ENCODE assay signal across 1 cellular context in the genomic region with DNA sequence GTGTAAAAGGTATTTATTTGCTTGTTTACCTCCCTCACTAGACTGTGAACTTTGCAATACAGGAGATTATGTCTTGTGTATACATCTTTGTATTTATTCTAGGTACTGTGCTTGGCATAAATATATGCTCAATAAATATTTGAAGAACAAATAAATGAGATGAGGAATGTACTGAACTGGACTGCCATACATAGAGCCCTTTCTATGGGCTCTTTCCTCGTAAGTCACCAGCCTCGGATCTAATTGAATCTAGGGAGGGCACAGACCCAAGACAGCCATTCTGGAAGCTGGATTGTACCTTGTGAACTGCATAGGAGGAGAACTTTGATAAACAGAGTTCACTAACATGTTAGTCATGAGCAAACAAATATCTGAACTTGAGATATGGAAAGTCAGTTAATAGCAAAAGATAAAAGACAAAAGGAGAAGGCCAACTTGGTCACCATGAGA.
TF ChIP-seq lines count a peak whose summit lies in the region.

No MANE protein-coding gene starts in this region.

TF ChIP-seq in HepG2, 621 proteins besides CTCF, POLR2A, EP300 and RAD21 (continued from another document and continues in another):
- TF ChIP-seq, protein P1, sequence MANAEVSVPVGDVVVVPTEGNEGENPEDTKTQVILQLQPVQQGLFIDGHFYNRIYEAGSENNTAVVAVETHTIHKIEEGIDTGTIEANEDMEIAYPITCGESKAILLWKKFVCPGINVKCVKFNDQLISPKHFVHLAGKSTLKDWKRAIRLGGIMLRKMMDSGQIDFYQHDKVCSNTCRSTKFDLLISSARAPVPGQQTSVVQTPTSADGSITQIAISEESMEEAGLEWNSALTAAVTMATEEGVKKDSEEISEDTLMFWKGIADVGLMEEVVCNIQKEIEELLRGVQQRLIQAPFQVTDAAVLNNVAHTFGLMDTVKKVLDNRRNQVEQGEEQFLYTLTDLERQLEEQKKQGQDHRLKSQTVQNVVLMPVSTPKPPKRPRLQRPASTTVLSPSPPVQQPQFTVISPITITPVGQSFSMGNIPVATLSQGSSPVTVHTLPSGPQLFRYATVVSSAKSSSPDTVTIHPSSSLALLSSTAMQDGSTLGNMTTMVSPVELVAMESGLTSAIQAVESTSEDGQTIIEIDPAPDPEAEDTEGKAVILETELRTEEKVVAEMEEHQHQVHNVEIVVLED (CRISPR knock-in tag; IDR thresholded peaks at IDR 0.05; ENCODE audit: borderline replicate concordance): no peak
- TF ChIP-seq, protein P2, sequence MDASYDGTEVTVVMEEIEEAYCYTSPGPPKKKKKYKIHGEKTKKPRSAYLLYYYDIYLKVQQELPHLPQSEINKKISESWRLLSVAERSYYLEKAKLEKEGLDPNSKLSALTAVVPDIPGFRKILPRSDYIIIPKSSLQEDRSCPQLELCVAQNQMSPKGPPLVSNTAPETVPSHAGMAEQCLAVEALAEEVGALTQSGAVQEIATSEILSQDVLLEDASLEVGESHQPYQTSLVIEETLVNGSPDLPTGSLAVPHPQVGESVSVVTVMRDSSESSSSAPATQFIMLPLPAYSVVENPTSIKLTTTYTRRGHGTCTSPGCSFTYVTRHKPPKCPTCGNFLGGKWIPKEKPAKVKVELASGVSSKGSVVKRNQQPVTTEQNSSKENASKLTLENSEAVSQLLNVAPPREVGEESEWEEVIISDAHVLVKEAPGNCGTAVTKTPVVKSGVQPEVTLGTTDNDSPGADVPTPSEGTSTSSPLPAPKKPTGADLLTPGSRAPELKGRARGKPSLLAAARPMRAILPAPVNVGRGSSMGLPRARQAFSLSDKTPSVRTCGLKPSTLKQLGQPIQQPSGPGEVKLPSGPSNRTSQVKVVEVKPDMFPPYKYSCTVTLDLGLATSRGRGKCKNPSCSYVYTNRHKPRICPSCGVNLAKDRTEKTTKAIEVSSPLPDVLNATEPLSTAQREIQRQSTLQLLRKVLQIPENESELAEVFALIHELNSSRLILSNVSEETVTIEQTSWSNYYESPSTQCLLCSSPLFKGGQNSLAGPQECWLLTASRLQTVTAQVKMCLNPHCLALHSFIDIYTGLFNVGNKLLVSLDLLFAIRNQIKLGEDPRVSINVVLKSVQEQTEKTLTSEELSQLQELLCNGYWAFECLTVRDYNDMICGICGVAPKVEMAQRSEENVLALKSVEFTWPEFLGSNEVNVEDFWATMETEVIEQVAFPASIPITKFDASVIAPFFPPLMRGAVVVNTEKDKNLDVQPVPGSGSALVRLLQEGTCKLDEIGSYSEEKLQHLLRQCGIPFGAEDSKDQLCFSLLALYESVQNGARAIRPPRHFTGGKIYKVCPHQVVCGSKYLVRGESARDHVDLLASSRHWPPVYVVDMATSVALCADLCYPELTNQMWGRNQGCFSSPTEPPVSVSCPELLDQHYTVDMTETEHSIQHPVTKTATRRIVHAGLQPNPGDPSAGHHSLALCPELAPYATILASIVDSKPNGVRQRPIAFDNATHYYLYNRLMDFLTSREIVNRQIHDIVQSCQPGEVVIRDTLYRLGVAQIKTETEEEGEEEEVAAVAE (CRISPR knock-in tag; IDR thresholded peaks at IDR 0.05; ENCODE audit: borderline replicate concordance): no peak
- TF ChIP-seq ZNF17 (CRISPR knock-in tag; IDR thresholded peaks at IDR 0.05) (no peak), ELF4 (CRISPR knock-in tag; IDR thresholded peaks at IDR 0.05; ENCODE audit: borderline replicate concordance) (no peak), STAG1 (CRISPR knock-in tag; IDR thresholded peaks at IDR 0.05) (no peak), ZNF34 (CRISPR knock-in tag; IDR thresholded peaks at IDR 0.05; ENCODE audit: borderline replicate concordance) (no peak), ZNF672 (CRISPR knock-in tag; IDR thresholded peaks at IDR 0.05) (no peak), RFXAP (CRISPR knock-in tag; IDR thresholded peaks at IDR 0.05; ENCODE audit: borderline replicate concordance) (no peak), NCOR1 (IDR thresholded peaks at IDR 0.05; ENCODE audit: borderline replicate concordance, low read length) (no peak), FOXP1 (IDR thresholded peaks at IDR 0.05) (0 out of 2 replicates have a peak, but pooled peaks have one; percentile 43), FOXP1 (CRISPR knock-in tag; IDR thresholded peaks at IDR 0.05) (peak; percentile 85), MIER2 (CRISPR knock-in tag; IDR thresholded peaks at IDR 0.05) (no peak), ZBTB20 (CRISPR knock-in tag; IDR thresholded peaks at IDR 0.05; ENCODE audit: borderline replicate concordance, low read depth) (no peak), PHF5A (CRISPR knock-in tag; IDR thresholded peaks at IDR 0.05; ENCODE audit: low read depth, unreplicated experiment) (no peak), ZNF451 (CRISPR knock-in tag; IDR thresholded peaks at IDR 0.05) (no peak), HNRNPL (IDR thresholded peaks at IDR 0.05; ENCODE audit: low read depth, low read length) (no peak), ZNF12 (CRISPR knock-in tag; IDR thresholded peaks at IDR 0.05) (no peak), TOPORS (CRISPR knock-in tag; IDR thresholded peaks at IDR 0.05) (no peak), PAF1 (CRISPR knock-in tag; IDR thresholded peaks at IDR 0.05) (no peak), SRSF4 (IDR thresholded peaks at IDR 0.05; ENCODE audit: low read depth, low read length, poor library complexity, severe bottlenecking) (no peak), MTA3 (CRISPR knock-in tag; IDR thresholded peaks at IDR 0.05) (no peak), PCBP1 (IDR thresholded peaks at IDR 0.05; ENCODE audit: borderline replicate concordance, low read depth, low read length) (no peak), ZNF607 (CRISPR knock-in tag; IDR thresholded peaks at IDR 0.05; ENCODE audit: borderline replicate concordance) (no peak), SOX6 (IDR thresholded peaks at IDR 0.05) (no peak), SOX6 (CRISPR knock-in tag; IDR thresholded peaks at IDR 0.05) (peak; percentile 6; the same call in 1 of the 2 replicates), PHF20 (CRISPR knock-in tag; IDR thresholded peaks at IDR 0.05) (no peak), KLF16 (CRISPR knock-in tag; IDR thresholded peaks at IDR 0.05) (no peak), ZNF678 (CRISPR knock-in tag; IDR thresholded peaks at IDR 0.05) (no peak), ZFY (CRISPR knock-in tag; IDR thresholded peaks at IDR 0.05) (no peak), ZC3H13 (CRISPR knock-in tag; IDR thresholded peaks at IDR 0.05) (no peak), CHCHD3 (CRISPR knock-in tag; IDR thresholded peaks at IDR 0.05) (no peak), ASH2L (IDR thresholded peaks at IDR 0.05; ENCODE audit: insufficient read length, low read depth, low read length) (no peak), IKZF1 (IDR thresholded peaks at IDR 0.05) (no peak), ZNF33A (CRISPR knock-in tag; IDR thresholded peaks at IDR 0.05; ENCODE audit: borderline replicate concordance) (no peak), MBNL3 (CRISPR knock-in tag; conservative IDR thresholded peaks at IDR 0.05) (no peak), XBP1 (CRISPR knock-in tag; IDR thresholded peaks at IDR 0.05) (no peak)
- TF ChIP-seq, protein P3, sequence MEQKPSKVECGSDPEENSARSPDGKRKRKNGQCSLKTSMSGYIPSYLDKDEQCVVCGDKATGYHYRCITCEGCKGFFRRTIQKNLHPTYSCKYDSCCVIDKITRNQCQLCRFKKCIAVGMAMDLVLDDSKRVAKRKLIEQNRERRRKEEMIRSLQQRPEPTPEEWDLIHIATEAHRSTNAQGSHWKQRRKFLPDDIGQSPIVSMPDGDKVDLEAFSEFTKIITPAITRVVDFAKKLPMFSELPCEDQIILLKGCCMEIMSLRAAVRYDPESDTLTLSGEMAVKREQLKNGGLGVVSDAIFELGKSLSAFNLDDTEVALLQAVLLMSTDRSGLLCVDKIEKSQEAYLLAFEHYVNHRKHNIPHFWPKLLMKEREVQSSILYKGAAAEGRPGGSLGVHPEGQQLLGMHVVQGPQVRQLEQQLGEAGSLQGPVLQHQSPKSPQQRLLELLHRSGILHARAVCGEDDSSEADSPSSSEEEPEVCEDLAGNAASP (CRISPR knock-in tag; IDR thresholded peaks at IDR 0.05; ENCODE audit: borderline replicate concordance): no peak
- TF ChIP-seq, protein P4, sequence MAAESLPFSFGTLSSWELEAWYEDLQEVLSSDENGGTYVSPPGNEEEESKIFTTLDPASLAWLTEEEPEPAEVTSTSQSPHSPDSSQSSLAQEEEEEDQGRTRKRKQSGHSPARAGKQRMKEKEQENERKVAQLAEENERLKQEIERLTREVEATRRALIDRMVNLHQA (CRISPR knock-in tag; IDR thresholded peaks at IDR 0.05): no peak
- TF ChIP-seq, protein P5, sequence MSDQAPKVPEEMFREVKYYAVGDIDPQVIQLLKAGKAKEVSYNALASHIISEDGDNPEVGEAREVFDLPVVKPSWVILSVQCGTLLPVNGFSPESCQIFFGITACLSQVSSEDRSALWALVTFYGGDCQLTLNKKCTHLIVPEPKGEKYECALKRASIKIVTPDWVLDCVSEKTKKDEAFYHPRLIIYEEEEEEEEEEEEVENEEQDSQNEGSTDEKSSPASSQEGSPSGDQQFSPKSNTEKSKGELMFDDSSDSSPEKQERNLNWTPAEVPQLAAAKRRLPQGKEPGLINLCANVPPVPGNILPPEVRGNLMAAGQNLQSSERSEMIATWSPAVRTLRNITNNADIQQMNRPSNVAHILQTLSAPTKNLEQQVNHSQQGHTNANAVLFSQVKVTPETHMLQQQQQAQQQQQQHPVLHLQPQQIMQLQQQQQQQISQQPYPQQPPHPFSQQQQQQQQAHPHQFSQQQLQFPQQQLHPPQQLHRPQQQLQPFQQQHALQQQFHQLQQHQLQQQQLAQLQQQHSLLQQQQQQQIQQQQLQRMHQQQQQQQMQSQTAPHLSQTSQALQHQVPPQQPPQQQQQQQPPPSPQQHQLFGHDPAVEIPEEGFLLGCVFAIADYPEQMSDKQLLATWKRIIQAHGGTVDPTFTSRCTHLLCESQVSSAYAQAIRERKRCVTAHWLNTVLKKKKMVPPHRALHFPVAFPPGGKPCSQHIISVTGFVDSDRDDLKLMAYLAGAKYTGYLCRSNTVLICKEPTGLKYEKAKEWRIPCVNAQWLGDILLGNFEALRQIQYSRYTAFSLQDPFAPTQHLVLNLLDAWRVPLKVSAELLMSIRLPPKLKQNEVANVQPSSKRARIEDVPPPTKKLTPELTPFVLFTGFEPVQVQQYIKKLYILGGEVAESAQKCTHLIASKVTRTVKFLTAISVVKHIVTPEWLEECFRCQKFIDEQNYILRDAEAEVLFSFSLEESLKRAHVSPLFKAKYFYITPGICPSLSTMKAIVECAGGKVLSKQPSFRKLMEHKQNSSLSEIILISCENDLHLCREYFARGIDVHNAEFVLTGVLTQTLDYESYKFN (CRISPR knock-in tag; conservative IDR thresholded peaks at IDR 0.05): no peak
- TF ChIP-seq, protein P6, sequence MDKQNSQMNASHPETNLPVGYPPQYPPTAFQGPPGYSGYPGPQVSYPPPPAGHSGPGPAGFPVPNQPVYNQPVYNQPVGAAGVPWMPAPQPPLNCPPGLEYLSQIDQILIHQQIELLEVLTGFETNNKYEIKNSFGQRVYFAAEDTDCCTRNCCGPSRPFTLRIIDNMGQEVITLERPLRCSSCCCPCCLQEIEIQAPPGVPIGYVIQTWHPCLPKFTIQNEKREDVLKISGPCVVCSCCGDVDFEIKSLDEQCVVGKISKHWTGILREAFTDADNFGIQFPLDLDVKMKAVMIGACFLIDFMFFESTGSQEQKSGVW (CRISPR knock-in tag; IDR thresholded peaks at IDR 0.05; ENCODE audit: borderline replicate concordance): no peak
- TF ChIP-seq, protein P7, sequence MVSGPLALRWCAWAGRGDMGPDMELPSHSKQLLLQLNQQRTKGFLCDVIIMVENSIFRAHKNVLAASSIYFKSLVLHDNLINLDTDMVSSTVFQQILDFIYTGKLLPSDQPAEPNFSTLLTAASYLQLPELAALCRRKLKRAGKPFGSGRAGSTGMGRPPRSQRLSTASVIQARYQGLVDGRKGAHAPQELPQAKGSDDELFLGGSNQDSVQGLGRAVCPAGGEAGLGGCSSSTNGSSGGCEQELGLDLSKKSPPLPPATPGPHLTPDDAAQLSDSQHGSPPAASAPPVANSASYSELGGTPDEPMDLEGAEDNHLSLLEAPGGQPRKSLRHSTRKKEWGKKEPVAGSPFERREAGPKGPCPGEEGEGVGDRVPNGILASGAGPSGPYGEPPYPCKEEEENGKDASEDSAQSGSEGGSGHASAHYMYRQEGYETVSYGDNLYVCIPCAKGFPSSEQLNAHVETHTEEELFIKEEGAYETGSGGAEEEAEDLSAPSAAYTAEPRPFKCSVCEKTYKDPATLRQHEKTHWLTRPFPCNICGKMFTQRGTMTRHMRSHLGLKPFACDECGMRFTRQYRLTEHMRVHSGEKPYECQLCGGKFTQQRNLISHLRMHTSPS (CRISPR knock-in tag; IDR thresholded peaks at IDR 0.05; ENCODE audit: low read depth): no peak
- TF ChIP-seq, protein P8, sequence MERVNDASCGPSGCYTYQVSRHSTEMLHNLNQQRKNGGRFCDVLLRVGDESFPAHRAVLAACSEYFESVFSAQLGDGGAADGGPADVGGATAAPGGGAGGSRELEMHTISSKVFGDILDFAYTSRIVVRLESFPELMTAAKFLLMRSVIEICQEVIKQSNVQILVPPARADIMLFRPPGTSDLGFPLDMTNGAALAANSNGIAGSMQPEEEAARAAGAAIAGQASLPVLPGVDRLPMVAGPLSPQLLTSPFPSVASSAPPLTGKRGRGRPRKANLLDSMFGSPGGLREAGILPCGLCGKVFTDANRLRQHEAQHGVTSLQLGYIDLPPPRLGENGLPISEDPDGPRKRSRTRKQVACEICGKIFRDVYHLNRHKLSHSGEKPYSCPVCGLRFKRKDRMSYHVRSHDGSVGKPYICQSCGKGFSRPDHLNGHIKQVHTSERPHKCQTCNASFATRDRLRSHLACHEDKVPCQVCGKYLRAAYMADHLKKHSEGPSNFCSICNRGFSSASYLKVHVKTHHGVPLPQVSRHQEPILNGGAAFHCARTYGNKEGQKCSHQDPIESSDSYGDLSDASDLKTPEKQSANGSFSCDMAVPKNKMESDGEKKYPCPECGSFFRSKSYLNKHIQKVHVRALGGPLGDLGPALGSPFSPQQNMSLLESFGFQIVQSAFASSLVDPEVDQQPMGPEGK (CRISPR knock-in tag; IDR thresholded peaks at IDR 0.05): no peak
- TF ChIP-seq, protein P9, sequence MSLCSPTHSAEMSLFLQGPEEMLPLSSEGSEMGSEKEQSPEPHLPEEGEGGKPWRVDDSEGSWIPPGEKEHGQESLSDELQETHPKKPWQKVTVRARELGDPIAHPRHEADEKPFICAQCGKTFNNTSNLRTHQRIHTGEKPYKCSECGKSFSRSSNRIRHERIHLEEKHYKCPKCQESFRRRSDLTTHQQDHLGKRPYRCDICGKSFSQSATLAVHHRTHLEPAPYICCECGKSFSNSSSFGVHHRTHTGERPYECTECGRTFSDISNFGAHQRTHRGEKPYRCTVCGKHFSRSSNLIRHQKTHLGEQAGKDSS (CRISPR knock-in tag; IDR thresholded peaks at IDR 0.05; ENCODE audit: borderline replicate concordance, low read depth): no peak
- TF ChIP-seq, protein P10, sequence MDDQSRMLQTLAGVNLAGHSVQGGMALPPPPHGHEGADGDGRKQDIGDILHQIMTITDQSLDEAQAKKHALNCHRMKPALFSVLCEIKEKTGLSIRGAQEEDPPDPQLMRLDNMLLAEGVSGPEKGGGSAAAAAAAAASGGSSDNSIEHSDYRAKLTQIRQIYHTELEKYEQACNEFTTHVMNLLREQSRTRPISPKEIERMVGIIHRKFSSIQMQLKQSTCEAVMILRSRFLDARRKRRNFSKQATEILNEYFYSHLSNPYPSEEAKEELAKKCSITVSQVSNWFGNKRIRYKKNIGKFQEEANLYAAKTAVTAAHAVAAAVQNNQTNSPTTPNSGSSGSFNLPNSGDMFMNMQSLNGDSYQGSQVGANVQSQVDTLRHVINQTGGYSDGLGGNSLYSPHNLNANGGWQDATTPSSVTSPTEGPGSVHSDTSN (CRISPR knock-in tag; IDR thresholded peaks at IDR 0.05; ENCODE audit: borderline replicate concordance): no peak
